1 cellular context compared by ENCODE assay signal in genomic region chr5:140116716-140117115, GRCh38.
TF ChIP-seq lines count a peak whose summit lies in the region.

No MANE protein-coding gene starts in this region.

TF ChIP-seq in HepG2, 621 proteins besides CTCF, POLR2A, EP300 and RAD21:
- TF ChIP-seq, protein P1, sequence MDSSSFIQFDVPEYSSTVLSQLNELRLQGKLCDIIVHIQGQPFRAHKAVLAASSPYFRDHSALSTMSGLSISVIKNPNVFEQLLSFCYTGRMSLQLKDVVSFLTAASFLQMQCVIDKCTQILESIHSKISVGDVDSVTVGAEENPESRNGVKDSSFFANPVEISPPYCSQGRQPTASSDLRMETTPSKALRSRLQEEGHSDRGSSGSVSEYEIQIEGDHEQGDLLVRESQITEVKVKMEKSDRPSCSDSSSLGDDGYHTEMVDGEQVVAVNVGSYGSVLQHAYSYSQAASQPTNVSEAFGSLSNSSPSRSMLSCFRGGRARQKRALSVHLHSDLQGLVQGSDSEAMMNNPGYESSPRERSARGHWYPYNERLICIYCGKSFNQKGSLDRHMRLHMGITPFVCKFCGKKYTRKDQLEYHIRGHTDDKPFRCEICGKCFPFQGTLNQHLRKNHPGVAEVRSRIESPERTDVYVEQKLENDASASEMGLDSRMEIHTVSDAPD (CRISPR knock-in tag; IDR thresholded peaks at IDR 0.05) = no peak
- TF ChIP-seq NFYB (CRISPR knock-in tag; IDR thresholded peaks at IDR 0.05) (no peak), REST (IDR thresholded peaks at IDR 0.05; ENCODE audit: borderline replicate concordance in 1 of 2, low read depth in 1 of 2, low read length in 2 of 2) (no peak), TAF1 (CRISPR knock-in tag; IDR thresholded peaks at IDR 0.05) (no peak), CCDC6 (CRISPR knock-in tag; IDR thresholded peaks at IDR 0.05) (no peak), SKI (IDR thresholded peaks at IDR 0.05; ENCODE audit: partially characterized antibody) (no peak), ZNF709 (CRISPR knock-in tag; IDR thresholded peaks at IDR 0.05) (no peak), GATA4 (IDR thresholded peaks at IDR 0.05; ENCODE audit: borderline replicate concordance, low read depth) (no peak), ZNF207 (IDR thresholded peaks at IDR 0.05; ENCODE audit: borderline replicate concordance) (no peak), TBX2 (CRISPR knock-in tag; IDR thresholded peaks at IDR 0.05; ENCODE audit: borderline replicate concordance) (no peak), RFX3 (CRISPR knock-in tag; IDR thresholded peaks at IDR 0.05) (no peak)
- TF ChIP-seq, protein P2, sequence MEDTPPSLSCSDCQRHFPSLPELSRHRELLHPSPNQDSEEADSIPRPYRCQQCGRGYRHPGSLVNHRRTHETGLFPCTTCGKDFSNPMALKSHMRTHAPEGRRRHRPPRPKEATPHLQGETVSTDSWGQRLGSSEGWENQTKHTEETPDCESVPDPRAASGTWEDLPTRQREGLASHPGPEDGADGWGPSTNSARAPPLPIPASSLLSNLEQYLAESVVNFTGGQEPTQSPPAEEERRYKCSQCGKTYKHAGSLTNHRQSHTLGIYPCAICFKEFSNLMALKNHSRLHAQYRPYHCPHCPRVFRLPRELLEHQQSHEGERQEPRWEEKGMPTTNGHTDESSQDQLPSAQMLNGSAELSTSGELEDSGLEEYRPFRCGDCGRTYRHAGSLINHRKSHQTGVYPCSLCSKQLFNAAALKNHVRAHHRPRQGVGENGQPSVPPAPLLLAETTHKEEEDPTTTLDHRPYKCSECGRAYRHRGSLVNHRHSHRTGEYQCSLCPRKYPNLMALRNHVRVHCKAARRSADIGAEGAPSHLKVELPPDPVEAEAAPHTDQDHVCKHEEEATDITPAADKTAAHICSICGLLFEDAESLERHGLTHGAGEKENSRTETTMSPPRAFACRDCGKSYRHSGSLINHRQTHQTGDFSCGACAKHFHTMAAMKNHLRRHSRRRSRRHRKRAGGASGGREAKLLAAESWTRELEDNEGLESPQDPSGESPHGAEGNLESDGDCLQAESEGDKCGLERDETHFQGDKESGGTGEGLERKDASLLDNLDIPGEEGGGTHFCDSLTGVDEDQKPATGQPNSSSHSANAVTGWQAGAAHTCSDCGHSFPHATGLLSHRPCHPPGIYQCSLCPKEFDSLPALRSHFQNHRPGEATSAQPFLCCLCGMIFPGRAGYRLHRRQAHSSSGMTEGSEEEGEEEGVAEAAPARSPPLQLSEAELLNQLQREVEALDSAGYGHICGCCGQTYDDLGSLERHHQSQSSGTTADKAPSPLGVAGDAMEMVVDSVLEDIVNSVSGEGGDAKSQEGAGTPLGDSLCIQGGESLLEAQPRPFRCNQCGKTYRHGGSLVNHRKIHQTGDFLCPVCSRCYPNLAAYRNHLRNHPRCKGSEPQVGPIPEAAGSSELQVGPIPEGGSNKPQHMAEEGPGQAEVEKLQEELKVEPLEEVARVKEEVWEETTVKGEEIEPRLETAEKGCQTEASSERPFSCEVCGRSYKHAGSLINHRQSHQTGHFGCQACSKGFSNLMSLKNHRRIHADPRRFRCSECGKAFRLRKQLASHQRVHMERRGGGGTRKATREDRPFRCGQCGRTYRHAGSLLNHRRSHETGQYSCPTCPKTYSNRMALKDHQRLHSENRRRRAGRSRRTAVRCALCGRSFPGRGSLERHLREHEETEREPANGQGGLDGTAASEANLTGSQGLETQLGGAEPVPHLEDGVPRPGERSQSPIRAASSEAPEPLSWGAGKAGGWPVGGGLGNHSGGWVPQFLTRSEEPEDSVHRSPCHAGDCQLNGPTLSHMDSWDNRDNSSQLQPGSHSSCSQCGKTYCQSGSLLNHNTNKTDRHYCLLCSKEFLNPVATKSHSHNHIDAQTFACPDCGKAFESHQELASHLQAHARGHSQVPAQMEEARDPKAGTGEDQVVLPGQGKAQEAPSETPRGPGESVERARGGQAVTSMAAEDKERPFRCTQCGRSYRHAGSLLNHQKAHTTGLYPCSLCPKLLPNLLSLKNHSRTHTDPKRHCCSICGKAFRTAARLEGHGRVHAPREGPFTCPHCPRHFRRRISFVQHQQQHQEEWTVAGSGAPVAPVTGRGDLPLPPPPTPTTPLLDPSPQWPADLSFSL (CRISPR knock-in tag; IDR thresholded peaks at IDR 0.05) = no peak
- TF ChIP-seq, protein P3, sequence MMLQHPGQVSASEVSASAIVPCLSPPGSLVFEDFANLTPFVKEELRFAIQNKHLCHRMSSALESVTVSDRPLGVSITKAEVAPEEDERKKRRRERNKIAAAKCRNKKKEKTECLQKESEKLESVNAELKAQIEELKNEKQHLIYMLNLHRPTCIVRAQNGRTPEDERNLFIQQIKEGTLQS (CRISPR knock-in tag; IDR thresholded peaks at IDR 0.05) = no peak
